In genomic region chr12:64611430-64612286, GRCh38 we compare ENCODE assay signal across 1 cellular context.
A peak's percentile ranks its signal among the peaks of the same experiment; 100 is the strongest.
TF ChIP-seq lines count a peak whose summit lies in the region.

No MANE protein-coding gene starts in this region.

TF ChIP-seq in HepG2, 621 proteins besides CTCF, POLR2A, EP300 and RAD21 (continued from another document):
- TF ChIP-seq HINFP (CRISPR knock-in tag; IDR thresholded peaks at IDR 0.05; ENCODE audit: low read depth) (no peak), GZF1 (CRISPR knock-in tag; IDR thresholded peaks at IDR 0.05) (0 out of 2 replicates have a peak, but pooled peaks have one; percentile 0), ZNF556 (CRISPR knock-in tag; IDR thresholded peaks at IDR 0.05; ENCODE audit: borderline replicate concordance) (no peak), SUZ12 (IDR thresholded peaks at IDR 0.05; ENCODE audit: low read depth, low read length) (no peak), HNRNPL (IDR thresholded peaks at IDR 0.05; ENCODE audit: low read depth, low read length) (peak; percentile 33; the same call in 1 of the 2 replicates)
